9 cellular contexts compared by ENCODE assay signal in the genomic region with DNA sequence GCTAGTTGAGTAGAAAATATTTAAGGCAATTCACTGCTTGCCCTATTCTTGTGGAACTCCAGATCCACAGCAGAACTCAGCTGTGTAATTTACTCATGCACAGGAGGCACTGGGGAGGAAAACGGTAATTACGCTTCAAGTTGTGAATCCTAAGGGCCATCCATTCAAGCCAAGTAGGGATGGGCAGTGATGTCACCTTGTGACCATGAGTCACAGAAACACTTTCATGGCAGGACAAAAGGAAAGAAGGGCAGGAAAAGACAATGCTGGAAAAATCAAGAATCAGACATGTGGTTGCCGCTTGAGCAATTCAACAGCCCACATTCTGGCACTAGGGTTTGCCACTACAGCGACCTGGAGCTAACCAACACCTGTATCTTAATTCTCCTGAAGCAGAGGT. TPM values are rescaled to one million over a fixed set of nuclear protein-coding genes. Genes with fewer than 3 reads are reported as not detected.
DNase-seq lines count a peak whose midpoint lies in the region; TF ChIP-seq lines count a peak whose summit lies in the region.
"Had no signal": no experiment of that assay in that cellular context is flagged by ENCODE, and none has a peak within 500 bp of the region (broad histone marks: within the 10 kb centered on the region; RNA-seq: fewer than 3 reads in every experiment).

No MANE protein-coding gene starts in this region.

- peaks cover 26% of the 10 kb centered on the region for H3K79me2 ChIP-seq in osteoblast (ENCODE audit: insufficient read depth, low read length)

- H3K4me2 ChIP-seq in osteoblast (ENCODE audit: insufficient read depth, low read length): peak overlapping the region; percentile 97

- H4K20me1 ChIP-seq in osteoblast (ENCODE audit: insufficient read depth, low read length): no peaks in the 10 kb centered on the region

- H3K4me3 ChIP-seq in osteoblast (ENCODE audit: insufficient read depth, low read length): no peak overlapping the region
- no peak overlapping the region for H3K4me3 ChIP-seq in effector memory CD4-positive, alpha-beta T cell (ENCODE audit: insufficient read depth, low read depth, low read length, poor library complexity, severe bottlenecking)

- TF ChIP-seq CTCF in osteoblast (IDR thresholded peaks at IDR 0.05; ENCODE audit: extremely low read depth, low read depth, low read length): no peak

- H3K27ac ChIP-seq in osteoblast (ENCODE audit: low read depth, low read length): no peak overlapping the region
- no peak overlapping the region for H3K27ac ChIP-seq in effector memory CD4-positive, alpha-beta T cell (ENCODE audit: insufficient read depth, low read length, poor library complexity, severe bottlenecking)

- H3K9me3 ChIP-seq in osteoblast (ENCODE audit: low read depth, low read length): no peaks in the 10 kb centered on the region
- H3K9me3 ChIP-seq in effector memory CD4-positive, alpha-beta T cell (ENCODE audit: control insufficient read depth, low read length): no peaks in the 10 kb centered on the region
- H3K9me3 ChIP-seq: MG63 had no signal

- H3K27me3 ChIP-seq in osteoblast (ENCODE audit: insufficient read depth, low read length): peaks cover 5% of the 10 kb centered on the region
- H3K27me3 ChIP-seq in effector memory CD4-positive, alpha-beta T cell (replicated peaks; ENCODE audit: control insufficient read depth, insufficient read depth, low read length, poor library complexity, severe bottlenecking): no peaks in the 10 kb centered on the region
- H3K27me3 ChIP-seq: MG63 had no signal

- H3K4me1 ChIP-seq in osteoblast (ENCODE audit: insufficient read depth, low read length): peaks cover 8% of the 10 kb centered on the region
- H3K4me1 ChIP-seq in effector memory CD4-positive, alpha-beta T cell (ENCODE audit: control insufficient read depth, insufficient read depth, low read length, poor library complexity, severe bottlenecking): peaks cover 14% of the 10 kb centered on the region

- no peak overlapping the region for H2AFZ ChIP-seq in osteoblast (ENCODE audit: low read length)

- H3K36me3 ChIP-seq in osteoblast (ENCODE audit: insufficient read depth, low read length): no peaks in the 10 kb centered on the region
- H3K36me3 ChIP-seq in effector memory CD4-positive, alpha-beta T cell (ENCODE audit: control insufficient read depth, insufficient read depth, low read length): no peaks in the 10 kb centered on the region
- H3K36me3 ChIP-seq: MG63 had no signal

- peak; percentile 10 for DNase-seq in GM04504 (ENCODE audit: low read depth)
- DNase-seq in NCI-H69 (lab: John Stamatoyannopoulos, UW): peak; percentile 66
- peak; percentile 63 to 70 for DNase-seq in dermis microvascular lymphatic vessel endothelial cell (ENCODE audit: low read depth in 2 of 2)
- DNase-seq in osteoblast (ENCODE audit: insufficient read length, low spot score, missing footprints): no peak
- DNase-seq in HUDEP-2 (lab: John Stamatoyannopoulos, UW; ENCODE audit: unreplicated experiment in 76 of 76): no peak
- DNase-seq in NCI-H1694 treated with DMSO at 0.1 percent for 48 hours (lab: John Stamatoyannopoulos, UW): no peak
- DNase-seq in effector memory CD4-positive, alpha-beta T cell: no peak
- DNase-seq: activated CD4-positive, alpha-beta T cell treated with anti-CD3 and anti-CD28 coated beads for 1 hour; MG63 had no signal

RNA-seq across cellular contexts. Expression of gene PAQR3, which starts 1.4 kb away (rescaled TPM):
- total RNA-seq in dermis microvascular lymphatic vessel endothelial cell (15.9 and 27.1 TPM in 2 replicates), osteoblast (13.8 and 16.6 TPM in 2 replicates)

Comparison
In these comparisons a context has a peak if more than half of its experiments do, and no peak if none do; other contexts are left out.
1. DNase-seq: peak in GM04504 (single experiment), NCI-H69 (single experiment) and dermis microvascular lymphatic vessel endothelial cell (2 of 2); none in osteoblast (single experiment), HUDEP-2 (0 of 76), NCI-H1694 treated with DMSO at 0.1 percent for 48 hours (single experiment) and effector memory CD4-positive, alpha-beta T cell (0 of 3).